ENCODE assay signal across 10 cellular contexts in the genomic region with DNA sequence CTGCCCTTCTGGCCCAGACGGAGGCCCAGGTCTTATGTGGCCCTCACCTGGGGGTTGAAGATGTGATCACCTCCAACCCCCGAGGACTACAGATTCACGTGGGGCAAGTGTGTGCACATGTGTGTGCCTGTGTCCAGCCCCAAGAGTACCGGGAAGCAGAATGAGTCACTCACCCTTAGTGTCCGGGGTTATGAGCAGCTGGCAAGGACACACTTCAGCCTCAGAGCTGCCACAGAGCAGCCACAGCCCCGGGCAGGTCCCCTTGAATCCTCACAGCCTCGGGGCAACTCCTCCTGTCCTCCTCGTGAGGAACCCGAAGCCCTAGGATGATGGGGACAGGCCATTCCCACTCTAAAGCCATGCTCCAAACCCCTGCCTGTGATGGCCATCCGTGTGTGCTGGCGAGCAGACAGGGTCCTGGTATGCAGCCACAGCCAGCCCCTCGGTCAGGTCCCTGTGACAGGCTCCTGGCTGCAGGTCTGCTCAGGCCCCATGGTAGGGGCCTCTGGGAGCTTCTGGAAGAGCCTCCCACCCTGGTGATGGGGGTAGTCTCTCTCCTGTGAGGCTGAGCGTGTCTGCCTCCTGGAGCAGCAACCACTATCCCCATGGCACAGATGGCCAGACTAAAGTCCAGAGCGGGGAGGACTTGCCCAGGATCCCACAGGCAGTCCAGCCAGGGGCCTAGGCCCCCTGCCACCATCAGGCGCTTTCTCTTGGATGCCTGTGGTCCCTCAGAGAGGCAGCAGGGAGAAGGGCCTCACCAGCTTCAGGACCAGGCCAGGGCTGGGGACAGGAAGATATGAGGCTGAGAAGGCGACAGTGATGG. TPM values are rescaled to one million over a fixed set of nuclear protein-coding genes. Genes with fewer than 3 reads are reported as not detected.
A peak's percentile ranks its signal among the peaks of the same experiment; 100 is the strongest.
DNase-seq lines count a peak whose midpoint lies in the region; FAIRE-seq and TF ChIP-seq lines count a peak whose summit lies in the region.
"Had no signal": no experiment of that assay in that cellular context is flagged by ENCODE, and none has a peak within 500 bp of the region (broad histone marks: within the 10 kb centered on the region; RNA-seq: fewer than 3 reads in every experiment).

No MANE protein-coding gene starts in this region.

- H3K27ac ChIP-seq in duodenal mucosa (ENCODE audit: low read depth, low read length) (no peak overlapping the region), uterus (peak overlapping the region; percentile 29 to 61)

- in situ Hi-C loops in G401 (cut with HindIII; ENCODE audit: low sequenced_read_pairs): no loop called here

- peak; percentile 42 for DNase-seq in RCC 7860 (ENCODE audit: low spot score)
- DNase-seq in lower leg skin (ENCODE audit: low spot score in 2 of 2): no peak
- DNase-seq in uterus: peak in 1 of 2 donors; percentile 47
- no peak for DNase-seq in DMS153 (lab: John Stamatoyannopoulos, UW)
- no peak for DNase-seq in SK-N-DZ (ENCODE audit: low spot score)
- no peak for DNase-seq in G401 (ENCODE audit: low spot score)
- DNase-seq: activated CD4-positive, alpha-beta memory T cell treated with anti-CD3 and anti-CD28 coated beads, Interleukin-2, amount 10 ng/mL, durations not matched to agents 7 days and 5 days; pancreas had no signal

- no peak for FAIRE-seq in RCC 7860 (lab: Jason Lieb, UNC)
- FAIRE-seq: GM12878, pancreas had no signal

- H3K9ac ChIP-seq in duodenal mucosa (ENCODE audit: low read depth in 1 of 2, low read length in 2 of 2): peak overlapping the region in 1 of 2 donors; percentile 25

- TF ChIP-seq CTCF in lower leg skin (IDR thresholded peaks at IDR 0.05) (no peak), uterus (IDR thresholded peaks at IDR 0.05) (no peak)

- H3K9me3 ChIP-seq in duodenal mucosa (ENCODE audit: control insufficient read depth in 1 of 2, low read length in 2 of 2): no peaks in the 10 kb centered on the region
- H3K9me3 ChIP-seq in uterus: no peaks in the 10 kb centered on the region
- H3K9me3 ChIP-seq: pancreas had no signal

- WGBS in lower leg skin, 2 donors: 53 to 63% methylated on average over 11 to 15 of the region's 16 CpGs

- H3K27me3 ChIP-seq in duodenal mucosa (ENCODE audit: control insufficient read depth in 1 of 2, insufficient read depth in 2 of 2, low read length in 2 of 2): no peaks in the 10 kb centered on the region
- no peaks in the 10 kb centered on the region for H3K27me3 ChIP-seq in uterus
- H3K27me3 ChIP-seq: pancreas had no signal

- H3K4me1 ChIP-seq in duodenal mucosa (ENCODE audit: control insufficient read depth in 1 of 2, insufficient read depth in 2 of 2, low read length in 2 of 2) (peaks cover 0 to 11% of the 10 kb centered on the region in 2 donors), uterus (no peaks in the 10 kb centered on the region)
- H3K4me1 ChIP-seq: pancreas had no signal

- H3K4me3 ChIP-seq in duodenal mucosa (ENCODE audit: low read depth in 1 of 2, low read length in 2 of 2): peak overlapping the region; percentile 22 to 43
- peak overlapping the region; percentile 12 for H3K4me3 ChIP-seq in lower leg skin (ENCODE audit: low read depth, poor library complexity, severe bottlenecking)
- H3K4me3 ChIP-seq in uterus: peak overlapping the region in 1 of 2 donors; percentile 1
- H3K4me3 ChIP-seq: GM12878 had no signal

- no peak for TF ChIP-seq POLR2A in lower leg skin (IDR thresholded peaks at IDR 0.05)
- TF ChIP-seq POLR2A in uterus (IDR thresholded peaks at IDR 0.05): no peak

- intact Hi-C loops in lower leg skin (cut with DNase I; ENCODE audit: low total_unique reads): no loop called here
- intact Hi-C loops in uterus (cut with DNase I; ENCODE audit: low total_unique reads): no loop called here

- H3K36me3 ChIP-seq in duodenal mucosa (ENCODE audit: control insufficient read depth in 1 of 2, insufficient read depth in 2 of 2, low read length in 2 of 2): peaks cover 11 to 16% of the 10 kb centered on the region in 2 donors
- H3K36me3 ChIP-seq in uterus: no peaks in the 10 kb centered on the region

RNA-seq across cellular contexts. Expression of gene STAB1, which starts 0.9 kb away (rescaled TPM):
- total RNA-seq in lower leg skin (10 to 100 TPM; 10.1 to 23.9 (median 12.1) TPM), uterus (100 to 1,000 TPM in 1 of 4 donors, 10 to 100 TPM in 3; 55.3 to 216 (median 78.2) TPM)
- 0.17 and 0.36 TPM in 2 replicates for polyA plus RNA-seq in SK-N-DZ (2014; cell fraction: cytosol; rRNA removed)
- 4.5 and 8.7 TPM in 2 replicates for polyA plus RNA-seq in SK-N-DZ (2014; cell fraction: nucleus; rRNA removed)
- not detected in 2 replicates for total RNA-seq in G401 (2014; rRNA removed; shearing (Covaris generic))
- total RNA-seq: activated CD4-positive, alpha-beta memory T cell treated with anti-CD3 and anti-CD28 coated beads, Interleukin-2, amount 10 ng/mL, durations not matched to agents 7 days and 5 days had no signal
- polyA plus RNA-seq: GM12878 had no signal

RNA-seq across cellular contexts. Expression of gene NT5DC2, which starts 37.7 kb away (rescaled TPM):
- total RNA-seq in lower leg skin: 10 to 100 TPM; 40.3 to 61.4 (median 48.0) TPM
- total RNA-seq in uterus: 10 to 100 TPM in 3 of 4 donors, 1 to 10 TPM in 1; 9.2 to 67.6 (median 29.3) TPM
- 342 and 366 TPM in 2 replicates for polyA plus RNA-seq in SK-N-DZ (2014; cell fraction: cytosol; rRNA removed)
- polyA plus RNA-seq in SK-N-DZ (2014; cell fraction: nucleus; rRNA removed): 688 and 845 TPM in 2 replicates
- total RNA-seq in G401 (2014; rRNA removed; shearing (Covaris generic)): 36.9 and 53.2 TPM in 2 replicates

RNA-seq across cellular contexts. Expression of gene UQCC5, which starts 40.4 kb away (rescaled TPM):
- total RNA-seq in lower leg skin (10 to 100 TPM in 2 of 4 donors, 1 to 10 TPM in 2; 1.3 to 29.5 (median 6.3) TPM), uterus (100 to 1,000 TPM in 1 of 4 donors, 10 to 100 TPM in 2, 1 to 10 TPM in 1; 4.1 to 435 (median 51.9) TPM)
- polyA plus RNA-seq in SK-N-DZ (2014; cell fraction: cytosol; rRNA removed): 2.0 and 2.7 TPM in 2 replicates
- 6.9 and 147 TPM in 2 replicates for polyA plus RNA-seq in SK-N-DZ (2014; cell fraction: nucleus; rRNA removed)
- 4.2 and 48.9 TPM in 2 replicates for total RNA-seq in G401 (2014; rRNA removed; shearing (Covaris generic))

RNA-seq across cellular contexts. Expression of gene NISCH, which starts 40.6 kb away (rescaled TPM):
- 100 to 1,000 TPM in 1 of 4 donors, 10 to 100 TPM in 3; 69.9 to 133 (median 85.9) TPM for total RNA-seq in lower leg skin
- total RNA-seq in uterus: 100 to 1,000 TPM in 2 of 4 donors, 10 to 100 TPM in 2; 50.0 to 157 (median 114) TPM
- 28.0 and 49.3 TPM in 2 replicates for polyA plus RNA-seq in SK-N-DZ (2014; cell fraction: cytosol; rRNA removed)
- 168 and 213 TPM in 2 replicates for polyA plus RNA-seq in SK-N-DZ (2014; cell fraction: nucleus; rRNA removed)
- 25.5 and 28.9 TPM in 2 replicates for total RNA-seq in G401 (2014; rRNA removed; shearing (Covaris generic))

RNA-seq across cellular contexts. Expression of gene TNNC1, which starts 42.1 kb away (rescaled TPM):
- total RNA-seq in lower leg skin (10 to 100 TPM in 3 of 4 donors, 1 to 10 TPM in 1; 6.3 to 73.7 (median 21.3) TPM), uterus (1 to 10 TPM in 3 of 4 donors, not detected in 1; 3.0 to 4.4 (median 3.4) TPM)
- 2.7 and 3.3 TPM in 2 replicates for polyA plus RNA-seq in SK-N-DZ (2014; cell fraction: cytosol; rRNA removed)
- 1.7 and 6.5 TPM in 2 replicates for polyA plus RNA-seq in SK-N-DZ (2014; cell fraction: nucleus; rRNA removed)
- total RNA-seq in G401 (2014; rRNA removed; shearing (Covaris generic)): 86.7 and 117 TPM in 2 replicates

Comparison
In these comparisons a context has a peak if more than half of its experiments do, and no peak if none do; other contexts are left out.
1. RNA of gene STAB1, which starts 0.9 kb away (total RNA-seq): 55.3 to 216 TPM in uterus and 10.1 to 23.9 TPM in lower leg skin; not detected in G401; every median in the first group is over 10 times any median in the second.